ENCODE assay signal across 9 cellular contexts in genomic region chr11:30917859-30918478, GRCh38.
DNase-seq lines count a peak whose midpoint lies in the region; ATAC-seq lines count a peak whose summit lies in the region.
"Had no signal": no experiment of that assay in that cellular context is flagged by ENCODE, and none has a peak within 500 bp of the region (broad histone marks: within the 10 kb centered on the region; RNA-seq: fewer than 3 reads in every experiment).

No MANE protein-coding gene starts in this region.

- peaks cover 6% of the 10 kb centered on the region for H3K27me3 Mint-ChIP-seq in activated CD4-positive, alpha-beta T cell treated with anti-CD3 and anti-CD28 coated beads, Interleukin-2, amount 10 ng/mL, durations not matched to agents 24 days and 14 days

- no peaks in the 10 kb centered on the region for H3K9me3 Mint-ChIP-seq in activated CD4-positive, alpha-beta T cell treated with anti-CD3 and anti-CD28 coated beads, Interleukin-2, amount 10 ng/mL, durations not matched to agents 24 days and 14 days
- H3K9me3 Mint-ChIP-seq: stimulated activated naive CD8-positive, alpha-beta T cell treated with anti-CD3 and anti-CD28 coated beads, Interleukin-15, Interleukin-2, amounts not matched to agents 100 ng/mL and 50 ng/mL, for 24 hours had no signal

- no peaks in the 10 kb centered on the region for H3K36me3 Mint-ChIP-seq in activated CD4-positive, alpha-beta T cell treated with anti-CD3 and anti-CD28 coated beads, Interleukin-2, amount 10 ng/mL, durations not matched to agents 24 days and 14 days (ENCODE audit: low read depth)

- H3K4me3 Mint-ChIP-seq in activated CD4-positive, alpha-beta T cell treated with anti-CD3 and anti-CD28 coated beads, Interleukin-2, amount 10 ng/mL, durations not matched to agents 24 days and 14 days, result no peak overlapping the region
- H3K4me3 Mint-ChIP-seq: stimulated activated naive CD8-positive, alpha-beta T cell treated with anti-CD3 and anti-CD28 coated beads, Interleukin-15, Interleukin-2, amounts not matched to agents 100 ng/mL and 50 ng/mL, for 24 hours had no signal

- H3K4me3 ChIP-seq in H7 (ENCODE audit: insufficient read depth, low read depth, low read length), result no peak overlapping the region

- no peaks in the 10 kb centered on the region for H3K4me1 Mint-ChIP-seq in activated CD4-positive, alpha-beta T cell treated with anti-CD3 and anti-CD28 coated beads, Interleukin-2, amount 10 ng/mL, durations not matched to agents 24 days and 14 days

- no peak overlapping the region for H3K27ac Mint-ChIP-seq in activated CD4-positive, alpha-beta T cell treated with anti-CD3 and anti-CD28 coated beads, Interleukin-2, amount 10 ng/mL, durations not matched to agents 24 days and 14 days
- H3K27ac Mint-ChIP-seq: stimulated activated naive CD8-positive, alpha-beta T cell treated with anti-CD3 and anti-CD28 coated beads, Interleukin-15, Interleukin-2, amounts not matched to agents 100 ng/mL and 50 ng/mL, for 24 hours had no signal

- H3K36me3 ChIP-seq in H7 (replicated peaks; ENCODE audit: control insufficient read depth, insufficient read depth, low read length), result no peaks in the 10 kb centered on the region

- peak; percentile 63 for DNase-seq in activated CD4-positive, alpha-beta T cell treated with anti-CD3 and anti-CD28 coated beads, Interleukin-2, amount 10 ng/mL, durations not matched to agents 24 days and 14 days
- DNase-seq in activated CD4-positive, alpha-beta T cell treated with anti-CD3 and anti-CD28 coated beads for 1 hour, result no peak
- DNase-seq in H7 (peak; percentile 9), NCI-H1092 (lab: John Stamatoyannopoulos, UW) (peak; percentile 46), SW480 (ENCODE audit: low spot score) (peak; percentile 52), glomerular endothelial cell (ENCODE audit: extremely low read depth, low read depth, low spot score) (peak; percentile 48), sciatic nerve (ENCODE audit: low spot score) (no peak)
- DNase-seq in stimulated activated naive CD4-positive, alpha-beta T cell treated with Interleukin-2 at 50 U/mL for 16 hours (lab: John Stamatoyannopoulos, UW), result no peak

- no peaks in the 10 kb centered on the region for H3K27me3 ChIP-seq in H7 (ENCODE audit: control insufficient read depth, insufficient read depth, low read length)

- intact Hi-C loops in activated CD4-positive, alpha-beta T cell treated with anti-CD3 and anti-CD28 coated beads, Interleukin-2, amount 10 ng/mL, durations not matched to agents 24 days and 14 days (cut with micrococcal nuclease), result loop anchor here (1.0 to 5.0 kb wide), 2 partner anchors 572 to 1571 kb away; no protein-coding TSS in a partner anchor
- intact Hi-C loops in sciatic nerve (cut with DNase I), result loop anchor here (5.0 kb wide), 1 partner anchor 571 kb away; no protein-coding TSS in a partner anchor

- ATAC-seq in sciatic nerve, result peak; percentile 68

Comparison
In these comparisons a context has a peak if more than half of its experiments do, and no peak if none do; other contexts are left out.
1. DNase-seq: peak in activated CD4-positive, alpha-beta T cell treated with anti-CD3 and anti-CD28 coated beads, Interleukin-2, amount 10 ng/mL, durations not matched to agents 24 days and 14 days (single experiment), H7 (single experiment), NCI-H1092 (single experiment), SW480 (single experiment) and glomerular endothelial cell (single experiment); none in activated CD4-positive, alpha-beta T cell treated with anti-CD3 and anti-CD28 coated beads for 1 hour (single experiment), sciatic nerve (single experiment) and stimulated activated naive CD4-positive, alpha-beta T cell treated with Interleukin-2 at 50 U/mL for 16 hours (single experiment).